Comparison of ENCODE assay signal across 15 cellular contexts in genomic region chr1:204499511-204500468, GRCh38. TPM values are rescaled to one million over a fixed set of nuclear protein-coding genes. Genes with fewer than 3 reads are reported as not detected.
DNase-seq lines count a peak whose midpoint lies in the region; ATAC-seq, FAIRE-seq and TF ChIP-seq lines count a peak whose summit lies in the region.
"Had no signal": no experiment of that assay in that cellular context is flagged by ENCODE, and none has a peak within 500 bp of the region (broad histone marks: within the 10 kb centered on the region; RNA-seq: fewer than 3 reads in every experiment).

No MANE protein-coding gene starts in this region.

- no peak overlapping the region for H3K4me3 Mint-ChIP-seq in WTC11
- no peak overlapping the region for H3K4me3 Mint-ChIP-seq in activated naive CD4-positive, alpha-beta T cell treated with anti-CD3 and anti-CD28 coated beads for 36 hours
- H3K4me3 Mint-ChIP-seq: CD4-positive, alpha-beta T cell; GM23338 had no signal

- no peak overlapping the region for H3K9ac ChIP-seq in trophoblast cell (ENCODE audit: low read length)

- H3K18ac ChIP-seq in trophoblast cell (ENCODE audit: low read length): no peak overlapping the region

- H3K4me1 Mint-ChIP-seq in WTC11: peaks cover 20% of the 10 kb centered on the region
- H3K4me1 Mint-ChIP-seq in activated naive CD4-positive, alpha-beta T cell treated with anti-CD3 and anti-CD28 coated beads for 36 hours (ENCODE audit: low read depth): peaks cover 28% of the 10 kb centered on the region

- H2BK12ac ChIP-seq in trophoblast cell (ENCODE audit: low read length): no peak overlapping the region

- H3K27ac Mint-ChIP-seq in WTC11: no peak overlapping the region
- H3K27ac Mint-ChIP-seq in activated naive CD4-positive, alpha-beta T cell treated with anti-CD3 and anti-CD28 coated beads for 36 hours: no peak overlapping the region
- H3K27ac Mint-ChIP-seq: CD4-positive, alpha-beta T cell; GM23338 had no signal

- peak; percentile 64 for FAIRE-seq in D721Med (lab: Jason Lieb, UNC)

- POLR2A ChIA-PET in WTC11 (lab: Charles Lee): interaction anchor here (0.6 kb wide), 1 partner anchor 43 kb away, joined by 4 read pairs; no protein-coding TSS in a partner anchor

- peaks cover 3% of the 10 kb centered on the region for H3K79me1 ChIP-seq in trophoblast cell (ENCODE audit: low read length)

- H2AFZ ChIP-seq in trophoblast cell (ENCODE audit: insufficient read depth, low read length, poor library complexity): no peak overlapping the region
- H2AFZ ChIP-seq: GM23338 had no signal

- peaks cover 5% of the 10 kb centered on the region for H3K27me3 Mint-ChIP-seq in WTC11 (ENCODE audit: low read depth)
- no peaks in the 10 kb centered on the region for H3K27me3 Mint-ChIP-seq in activated naive CD4-positive, alpha-beta T cell treated with anti-CD3 and anti-CD28 coated beads for 36 hours (ENCODE audit: low read depth)

- CTCF ChIA-PET in WTC11 (lab: Charles Lee): interaction anchor here (0.9 to 19.5 kb wide), 5 partner anchors 15 to 307 kb away, joined by 3 to 906 read pairs (median 22); no protein-coding TSS in a partner anchor
- CTCF ChIA-PET in activated naive CD4-positive, alpha-beta T cell treated with anti-CD3 and anti-CD28 coated beads for 36 hours (lab: Charles Lee): interaction anchor here (0.6 to 19.2 kb wide), 6 partner anchors 12 to 307 kb away, joined by 3 to 859 read pairs (median 5); no protein-coding TSS in a partner anchor

- intact Hi-C loops in activated naive CD4-positive, alpha-beta T cell treated with anti-CD3 and anti-CD28 coated beads for 36 hours (cut with micrococcal nuclease): loop anchor here (10.0 kb wide), 1 partner anchor 635 kb away; the partner anchor contains the start of gene SNRPE

- no peak overlapping the region for H2AK5ac ChIP-seq in trophoblast cell (ENCODE audit: low read length)

- no peak overlapping the region for H4K12ac ChIP-seq in trophoblast cell (ENCODE audit: low read depth, low read length)

- no peak overlapping the region for H3K23ac ChIP-seq in trophoblast cell (ENCODE audit: low read length)

- no peak overlapping the region for H3K4me2 ChIP-seq in trophoblast cell (ENCODE audit: low read length)
- H3K4me2 ChIP-seq: GM23338 had no signal

- no peaks in the 10 kb centered on the region for H3K9me3 ChIP-seq in trophoblast cell (ENCODE audit: insufficient read depth, low read depth, low read length)

- H3K4me3 ChIP-seq in trophoblast cell (ENCODE audit: low read depth, low read length): no peak overlapping the region
- H3K4me3 ChIP-seq: GM23338 had no signal

- H3K36me3 Mint-ChIP-seq in WTC11: no peaks in the 10 kb centered on the region
- no peaks in the 10 kb centered on the region for H3K36me3 Mint-ChIP-seq in activated naive CD4-positive, alpha-beta T cell treated with anti-CD3 and anti-CD28 coated beads for 36 hours (ENCODE audit: low read depth)

- H3K14ac ChIP-seq in trophoblast cell (ENCODE audit: low read length): no peak overlapping the region

- no peaks in the 10 kb centered on the region for H3K36me3 ChIP-seq in trophoblast cell (ENCODE audit: control insufficient read depth in 1 of 2, insufficient read depth in 2 of 2, low read length in 2 of 2)

- ATAC-seq in WTC11: no peak
- ATAC-seq in HG02852 (IDR thresholded peaks at IDR 0.05; ENCODE audit: unreplicated experiment): no peak
- ATAC-seq: GM23338 had no signal

- no peak overlapping the region for H3K4ac ChIP-seq in trophoblast cell (ENCODE audit: low read depth, low read length)

- no peaks in the 10 kb centered on the region for H3K27me3 ChIP-seq in trophoblast cell (ENCODE audit: insufficient read depth, low read length)

- no peaks in the 10 kb centered on the region for H3K79me2 ChIP-seq in trophoblast cell (ENCODE audit: control insufficient read depth, insufficient read depth, low read length, poor library complexity)

- no CpG with 5 or more reads among the region's 7 CpGs for WGBS in trophoblast cell (ENCODE audit: extremely low coverage, insufficient coverage, insufficient read length)

- DNase-seq in D721Med (ENCODE audit: insufficient read length, low spot score) (no peak), NCI-H524 (lab: John Stamatoyannopoulos, UW) (peak; percentile 66 to 84), WTC11 (ENCODE audit: low spot score) (no peak), trophoblast cell (peak; percentile 59 to 80), NK-92 (lab: John Stamatoyannopoulos, UW; ENCODE audit: unreplicated experiment) (no peak)
- DNase-seq in activated naive CD4-positive, alpha-beta T cell treated with anti-CD3 and anti-CD28 coated beads for 36 hours: no peak
- DNase-seq: CD4-positive, alpha-beta T cell; NCI-H1105; NCI-H1694 treated with DMSO at 0.1 percent for 48 hours; NCI-H2107; NCI-H2227 treated with DMSO at 0.1 percent for 48 hours; NCI-H526 treated with DMSO at 0.1 percent for 48 hours; SW 1271 had no signal

- H3K27ac ChIP-seq in trophoblast cell (ENCODE audit: low read depth, low read length): no peak overlapping the region

- no peak overlapping the region for H2BK120ac ChIP-seq in trophoblast cell (ENCODE audit: insufficient read depth, low read length, poor library complexity)

- H3K4me1 ChIP-seq in trophoblast cell (ENCODE audit: control insufficient read depth in 1 of 2, insufficient read depth in 2 of 2, low read length in 2 of 2): no peaks in the 10 kb centered on the region

- H2BK5ac ChIP-seq in trophoblast cell (ENCODE audit: low read depth, low read length, poor library complexity): no peak overlapping the region

- TF ChIP-seq CTCF in D721Med (IDR thresholded peaks at IDR 0.05; ENCODE audit: insufficient read depth, missing control alignments) (no peak), WTC11 (IDR thresholded peaks at IDR 0.05) (no peak)

- H4K91ac ChIP-seq in trophoblast cell (ENCODE audit: low read depth, low read length): no peak overlapping the region

- H3K9me3 Mint-ChIP-seq in WTC11: no peaks in the 10 kb centered on the region
- no peaks in the 10 kb centered on the region for H3K9me3 Mint-ChIP-seq in activated naive CD4-positive, alpha-beta T cell treated with anti-CD3 and anti-CD28 coated beads for 36 hours
- H3K9me3 Mint-ChIP-seq: CD4-positive, alpha-beta T cell; GM23338 had no signal

- no peak overlapping the region for H4K8ac ChIP-seq in trophoblast cell (ENCODE audit: low read depth, low read length)

TF ChIP-seq in WTC11, 78 proteins besides CTCF, POLR2A, EP300 and RAD21:
- no peak for TF ChIP-seq FOXK1 (CRISPR knock-in tag; IDR thresholded peaks at IDR 0.05)
- TF ChIP-seq GABPB1 (CRISPR knock-in tag; IDR thresholded peaks at IDR 0.05): peak; percentile 86

RNA-seq across cellular contexts. Expression of gene PIK3C2B, which starts 5.2 kb away (rescaled TPM):
- total RNA-seq in WTC11 (2021): 20.8 to 27.7 TPM (median 22.6 TPM) in 3 replicates
- polyA plus RNA-seq in trophoblast cell (2013): 18.1 and 20.1 TPM in 2 replicates
- total RNA-seq in activated naive CD4-positive, alpha-beta T cell treated with anti-CD3 and anti-CD28 coated beads for 36 hours: 10 to 100 TPM; 61.0 to 65.4 TPM

RNA-seq across cellular contexts. Expression of gene MDM4, which starts 16.4 kb away (rescaled TPM):
- 73.5 to 76.2 TPM (median 74.1 TPM) in 3 replicates for total RNA-seq in WTC11 (2021)
- polyA plus RNA-seq in trophoblast cell (2013): 16.1 and 17.2 TPM in 2 replicates
- 100 to 1,000 TPM; 109 TPM for total RNA-seq in activated naive CD4-positive, alpha-beta T cell treated with anti-CD3 and anti-CD28 coated beads for 36 hours

Comparison
In these comparisons a context has a peak if more than half of its experiments do, and no peak if none do; other contexts are left out.
1. DNase-seq: peak in NCI-H524 (2 of 2) and trophoblast cell (2 of 2); none in D721Med (single experiment), WTC11 (single experiment), activated naive CD4-positive, alpha-beta T cell treated with anti-CD3 and anti-CD28 coated beads for 36 hours (single experiment) and NK-92 (single experiment).